24 cellular contexts compared by ENCODE assay signal in the genomic region with DNA sequence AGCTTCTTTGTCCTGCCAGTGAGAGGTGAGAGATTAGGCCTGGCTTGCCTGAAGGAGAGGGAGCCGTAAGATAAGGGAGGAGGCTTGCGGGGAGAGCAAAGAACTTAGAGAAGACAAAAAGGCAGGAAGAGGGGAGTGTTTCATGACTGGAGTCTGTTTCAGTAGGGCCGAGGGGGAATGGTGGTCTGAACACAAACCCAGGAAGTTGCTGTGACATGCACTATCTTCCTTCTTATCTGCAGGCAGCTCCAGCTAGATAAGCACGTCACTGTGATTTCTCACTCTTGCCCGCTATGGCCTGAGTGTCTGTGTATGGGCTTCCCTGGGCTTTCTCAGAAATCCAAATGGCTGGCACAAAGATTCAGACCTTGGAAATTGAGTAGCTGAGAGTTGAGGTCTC.
"Had no signal": no experiment of that assay in that cellular context is flagged by ENCODE, and none has a peak within 500 bp of the region (broad histone marks: within the 10 kb centered on the region; RNA-seq: fewer than 3 reads in every experiment).

No MANE protein-coding gene starts in this region.

- H3K4me1 ChIP-seq: sigmoid colon, upper lobe of left lung had no signal

- H3K9me3 Mint-ChIP-seq: activated naive CD8-positive, alpha-beta T cell treated with anti-CD3 and anti-CD28 coated beads, Interleukin-2, amount 50 U/mL, for 24 hours; activated T-helper 1 cell treated with anti-CD3 and anti-CD28 coated beads, Interleukin-12 subunit alpha, Interleukin-12 subunit beta, Interleukin-2, Interleukin-4 antibody, amounts not matched to agents 30 ng/mL and 10 ng/mL and 1 ng/mL, durations not matched to agents 14 hours and 24 hours and 36 hours; T-cell; T-helper 2 cell treated with Interferon-gamma antibody and Interleukin-4, amounts not matched to agents 5 μg/mL and 100 μg/mL, for 36 hours had no signal

- H3K36me3 Mint-ChIP-seq: T-cell had no signal

- H3K27me3 ChIP-seq: body of pancreas, sigmoid colon, upper lobe of left lung had no signal

- H3K9me3 ChIP-seq: body of pancreas, heart right ventricle, sigmoid colon, thoracic aorta, upper lobe of left lung had no signal

- DNase-seq: activated CD4-positive, alpha-beta T cell treated with anti-CD3 and anti-CD28 coated beads for 1 hour; activated CD4-positive, alpha-beta T cell treated with anti-CD3 and anti-CD28 coated beads, Interleukin-2, amount 50 U/mL, for 1 hour; activated CD8-positive, alpha-beta T cell treated with anti-CD3 and anti-CD28 coated beads, Interleukin-2, amount 10 ng/mL, durations not matched to agents 7 days and 5 days; activated gamma-delta T cell; activated naive CD4-positive, alpha-beta T cell treated with anti-CD3 and anti-CD28 coated beads, Interleukin-2, amount 50 U/mL, for 16 hours; activated naive CD8-positive, alpha-beta T cell treated with anti-CD3 and anti-CD28 coated beads, Interleukin-2, amount 50 U/mL, for 24 hours; anterior cingulate cortex; body of pancreas; erythroblast; foreskin fibroblast; heart right ventricle; left ventricle myocardium superior; mammary epithelial cell; retina; sigmoid colon; stimulated activated CD4-positive, alpha-beta T cell treated with anti-CD3 and anti-CD28 coated beads, Interleukin-2, amount 100 ng/mL, for 48 hours; stimulated activated naive CD4-positive, alpha-beta T cell treated with Interleukin-2 at 50 U/mL for 16 hours; T-cell; upper lobe of left lung had no signal

- ATAC-seq: activated CD8-positive, alpha-beta T cell treated with anti-CD3 and anti-CD28 coated beads, Interleukin-2, amount 10 ng/mL, durations not matched to agents 7 days and 5 days; activated naive CD8-positive, alpha-beta T cell treated with anti-CD3 and anti-CD28 coated beads, Interleukin-2, amount 50 U/mL, for 24 hours; body of pancreas; heart right ventricle; left ventricle myocardium superior; T-cell had no signal

- H3K36me3 ChIP-seq: heart right ventricle, sigmoid colon, thoracic aorta, upper lobe of left lung had no signal

- H3K4me3 ChIP-seq: body of pancreas, heart right ventricle, sigmoid colon, smooth muscle cell, thoracic aorta, upper lobe of left lung had no signal

- H3K4me2 ChIP-seq: smooth muscle cell had no signal

- H3K4me1 Mint-ChIP-seq: T-cell had no signal

- H3K4me3 Mint-ChIP-seq: activated CD8-positive, alpha-beta T cell treated with anti-CD3 and anti-CD28 coated beads, Interleukin-2, amount 10 ng/mL, durations not matched to agents 7 days and 5 days; activated naive CD8-positive, alpha-beta T cell treated with anti-CD3 and anti-CD28 coated beads, Interleukin-2, amount 50 U/mL, for 24 hours; activated T-helper 1 cell treated with anti-CD3 and anti-CD28 coated beads, Interleukin-12 subunit alpha, Interleukin-12 subunit beta, Interleukin-2, Interleukin-4 antibody, amounts not matched to agents 30 ng/mL and 10 ng/mL and 1 ng/mL, durations not matched to agents 14 hours and 24 hours and 36 hours; T-cell; T-helper 2 cell treated with Interferon-gamma antibody and Interleukin-4, amounts not matched to agents 5 μg/mL and 100 μg/mL, for 36 hours had no signal

- H3K27ac Mint-ChIP-seq: activated CD8-positive, alpha-beta T cell treated with anti-CD3 and anti-CD28 coated beads, Interleukin-2, amount 10 ng/mL, durations not matched to agents 7 days and 5 days; activated naive CD8-positive, alpha-beta T cell treated with anti-CD3 and anti-CD28 coated beads, Interleukin-2, amount 50 U/mL, for 24 hours; activated T-helper 1 cell treated with anti-CD3 and anti-CD28 coated beads, Interleukin-12 subunit alpha, Interleukin-12 subunit beta, Interleukin-2, Interleukin-4 antibody, amounts not matched to agents 30 ng/mL and 10 ng/mL and 1 ng/mL, durations not matched to agents 14 hours and 24 hours and 36 hours; T-cell; T-helper 2 cell treated with Interferon-gamma antibody and Interleukin-4, amounts not matched to agents 5 μg/mL and 100 μg/mL, for 36 hours had no signal

- H3K27ac ChIP-seq: body of pancreas, heart right ventricle, sigmoid colon, thoracic aorta, upper lobe of left lung, VCaP had no signal
